In the genomic region with DNA sequence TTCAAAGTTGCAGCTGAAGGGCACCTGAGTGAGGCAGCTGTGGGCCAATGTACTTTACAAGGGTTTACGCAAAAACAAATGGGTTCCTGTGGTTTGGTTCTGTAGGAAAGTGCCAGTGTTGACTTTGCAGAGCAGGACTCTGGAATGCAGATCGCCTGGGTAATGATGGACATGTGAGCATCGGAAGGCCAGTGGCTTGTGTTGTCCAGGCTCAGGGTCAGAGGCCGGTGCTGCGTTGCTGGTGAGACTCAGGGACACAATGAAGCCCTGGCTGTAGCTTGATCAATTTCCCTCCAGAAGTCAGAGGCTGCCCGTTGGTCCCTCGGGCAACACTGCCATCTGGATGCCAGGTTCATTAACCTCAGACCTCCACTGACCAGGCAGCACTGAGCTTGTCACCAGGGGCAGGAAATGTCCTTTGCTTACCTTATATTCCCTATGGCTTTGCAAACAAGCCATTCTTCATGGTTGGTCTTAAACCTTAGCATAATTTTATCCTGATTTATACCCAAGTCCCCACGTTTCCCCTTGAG, we compare ENCODE assay signal across 10 cellular contexts.
"Had no signal": no experiment of that assay in that cellular context is flagged by ENCODE, and none has a peak within 500 bp of the region (broad histone marks: within the 10 kb centered on the region; RNA-seq: fewer than 3 reads in every experiment).

No MANE protein-coding gene starts in this region.

- H3K27ac ChIP-seq: coronary artery, foreskin keratinocyte had no signal

- H3K4me1 ChIP-seq: foreskin keratinocyte, spleen had no signal

- H3K27me3 ChIP-seq: foreskin keratinocyte, spleen had no signal

- H3K36me3 ChIP-seq: spleen had no signal

- H3K4me3 ChIP-seq: coronary artery, spleen had no signal

- H3K9me3 ChIP-seq: spleen had no signal

- FAIRE-seq: islet of Langerhans had no signal

- ATAC-seq: foreskin keratinocyte, left colon, sciatic nerve had no signal

- DNase-seq: activated CD4-positive, alpha-beta T cell treated with anti-CD3 and anti-CD28 coated beads, Interleukin-2, amount 10 ng/mL, durations not matched to agents 7 days and 5 days; activated naive CD8-positive, alpha-beta T cell treated with anti-CD3 and anti-CD28 coated beads for 36 hours; effector CD4-positive, alpha-beta T cell; foreskin keratinocyte; left colon; spleen; T-helper 9 cell had no signal
